Comparison of ENCODE assay signal across 17 cellular contexts in the genomic region with DNA sequence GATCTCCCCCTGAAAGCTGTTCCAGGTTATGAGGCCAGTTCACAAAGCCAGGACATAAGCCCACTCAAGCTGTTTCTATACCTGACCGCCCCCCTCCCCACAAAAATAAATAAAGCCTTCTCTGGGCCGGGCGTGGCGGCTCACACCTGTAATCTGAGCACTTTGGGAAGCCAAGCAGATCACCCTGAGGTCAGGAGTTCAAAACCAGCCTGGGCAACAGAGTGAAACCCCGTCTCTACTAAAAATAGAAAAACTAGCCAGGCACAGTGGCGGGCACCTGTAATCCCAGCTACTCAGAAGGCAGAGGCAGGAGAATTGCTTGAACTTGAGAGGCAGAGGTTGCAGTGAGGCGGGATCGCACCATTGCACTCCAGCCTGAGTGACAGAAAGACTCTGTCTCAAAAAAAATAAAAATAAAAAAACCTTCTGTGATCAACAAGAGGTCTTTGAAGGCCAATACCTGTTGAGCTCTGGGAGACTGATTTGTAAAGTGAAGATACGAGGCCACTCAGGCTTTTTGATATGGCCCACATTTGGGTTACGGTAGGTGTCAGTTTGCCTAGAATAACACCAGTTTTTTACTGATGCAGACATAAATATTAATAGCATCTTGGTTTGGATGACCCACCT. TPM values are rescaled to one million over a fixed set of nuclear protein-coding genes. Genes with fewer than 3 reads are reported as not detected.
DNase-seq lines count a peak whose midpoint lies in the region; ATAC-seq, FAIRE-seq and TF ChIP-seq lines count a peak whose summit lies in the region.
"Had no signal": no experiment of that assay in that cellular context is flagged by ENCODE, and none has a peak within 500 bp of the region (broad histone marks: within the 10 kb centered on the region; RNA-seq: fewer than 3 reads in every experiment).

No MANE protein-coding gene starts in this region.

- H3K4me3 Mint-ChIP-seq in IgD-negative memory B cell = no peak overlapping the region

- H3K27me3 ChIP-seq in DND-41 (ENCODE audit: insufficient read depth, low read length, poor library complexity) = no peaks in the 10 kb centered on the region
- H3K27me3 ChIP-seq in SU-DHL-6 (ENCODE audit: low read length) = no peaks in the 10 kb centered on the region
- no peaks in the 10 kb centered on the region for H3K27me3 ChIP-seq in psoas muscle (ENCODE audit: insufficient read depth in 3 of 3, low read length in 2 of 3)
- no peaks in the 10 kb centered on the region for H3K27me3 ChIP-seq in pancreas
- H3K27me3 ChIP-seq: SJCRH30 had no signal

- no peak overlapping the region for H2AFZ ChIP-seq in DND-41 (ENCODE audit: low read depth, low read length)
- no peak overlapping the region for H2AFZ ChIP-seq in SU-DHL-6 (ENCODE audit: low read depth, low read length, severe bottlenecking)
- H2AFZ ChIP-seq: GM23248 had no signal

- TF ChIP-seq POLR2A in GM12891 (IDR thresholded peaks at IDR 0.05; ENCODE audit: low read depth, low read length) = no peak

- no peaks in the 10 kb centered on the region for H3K9me2 ChIP-seq in SU-DHL-6 (replicated peaks; ENCODE audit: insufficient read depth, low read length)

- peaks cover 3% of the 10 kb centered on the region for H3K27me3 Mint-ChIP-seq in IgD-negative memory B cell

- ATAC-seq in DND-41 (ENCODE audit: insufficient read depth, low read depth) (no peak), psoas muscle (no peak), pancreas (no peak)

- DNase-seq in DND-41 (no peak), psoas muscle (no peak), NCI-H524 treated with DMSO at 0.1 percent for 48 hours (lab: John Stamatoyannopoulos, UW) (no peak), GM12891 (ENCODE audit: insufficient read length, low spot score) (no peak), pancreas (no peak)
- DNase-seq: COR-L47, DMS53, GM23248, NCI-H1105 treated with DMSO at 0.1 percent for 48 hours, NCI-H187 treated with DMSO at 0.1 percent for 48 hours, NCI-H446, NCI-H82, SJCRH30, T-helper 1 cell had no signal

- 52 to 78% (median 61%) methylated on average over 10 of the region's 10 CpGs for WGBS in psoas muscle, 3 donors
- WGBS in pancreas, 2 donors = 74% methylated on average over 10 of the region's 10 CpGs

- H3K36me3 Mint-ChIP-seq in IgD-negative memory B cell = peaks cover 1% of the 10 kb centered on the region

- H3K4me2 ChIP-seq in DND-41 (ENCODE audit: insufficient read depth, low read length) (peak overlapping the region; percentile 89; the same call in 1 of the 2 replicates), SU-DHL-6 (ENCODE audit: low read depth, low read length, poor library complexity, severe bottlenecking) (peak overlapping the region; percentile 86)

- H3K4me1 Mint-ChIP-seq in IgD-negative memory B cell = peaks cover 9 to 25% (median 14%) of the 10 kb centered on the region in 3 donors

- intact Hi-C loops in psoas muscle (cut with DNase I) = no loop called here
- intact Hi-C loops in pancreas (cut with DNase I) = no loop called here

- FAIRE-seq in GM12891 (lab: Jason Lieb, UNC) = no peak
- FAIRE-seq in pancreas (lab: Jason Lieb, UNC) = no peak
- FAIRE-seq: G401.6 had no signal

- H4K20me1 ChIP-seq in DND-41 (ENCODE audit: insufficient read depth, low read length) (no peaks in the 10 kb centered on the region), SU-DHL-6 (ENCODE audit: low read depth, low read length) (no peaks in the 10 kb centered on the region)

- H3K4me1 ChIP-seq in DND-41 (ENCODE audit: insufficient read depth, low read length) (peaks cover 29% of the 10 kb centered on the region), psoas muscle (peaks cover 22% of the 10 kb centered on the region), pancreas (peaks cover 32 to 59% (median 46%) of the 10 kb centered on the region in 3 donors)

- TF ChIP-seq CTCF in DND-41 (IDR thresholded peaks at IDR 0.05; ENCODE audit: borderline replicate concordance, extremely low read depth, low read length, poor library complexity, severe bottlenecking) = no peak
- TF ChIP-seq CTCF in SU-DHL-6 (IDR thresholded peaks at IDR 0.05; ENCODE audit: insufficient read depth, low read length, poor library complexity, severe bottlenecking) = no peak
- TF ChIP-seq CTCF in psoas muscle (IDR thresholded peaks at IDR 0.05) = no peak
- TF ChIP-seq CTCF in pancreas (IDR thresholded peaks at IDR 0.05) = no peak

- H3K4me3 ChIP-seq in DND-41 (ENCODE audit: low read depth in 1 of 2, low read length in 2 of 2) (no peak overlapping the region), SU-DHL-6 (ENCODE audit: insufficient read depth, low read length, poor library complexity, severe bottlenecking) (no peak overlapping the region), psoas muscle (no peak overlapping the region), pancreas (no peak overlapping the region)

- peaks cover 16% of the 10 kb centered on the region for H3F3A ChIP-seq in SU-DHL-6 (ENCODE audit: insufficient read depth)

- no peak overlapping the region for H3K9ac ChIP-seq in DND-41 (ENCODE audit: low read depth, low read length)
- no peak overlapping the region for H3K9ac ChIP-seq in SU-DHL-6 (ENCODE audit: low read length)

- H3K36me3 ChIP-seq in DND-41 (ENCODE audit: insufficient read depth, low read length) = peaks cover 16% of the 10 kb centered on the region
- no peaks in the 10 kb centered on the region for H3K36me3 ChIP-seq in SU-DHL-6 (ENCODE audit: low read length)
- H3K36me3 ChIP-seq in psoas muscle (ENCODE audit: insufficient read depth in 1 of 2, low read depth in 1 of 2) = peaks cover 2 to 12% of the 10 kb centered on the region in 2 donors
- H3K36me3 ChIP-seq in pancreas = no peaks in the 10 kb centered on the region
- H3K36me3 ChIP-seq: SJCRH30 had no signal

- peak overlapping the region in 2 of 3 donors; percentile 35 to 42 for H3K27ac Mint-ChIP-seq in IgD-negative memory B cell

- H3K27ac ChIP-seq in DND-41 (ENCODE audit: low read length) (no peak overlapping the region), SU-DHL-6 (ENCODE audit: low read depth, low read length) (peak overlapping the region; percentile 42), psoas muscle (peak overlapping the region; percentile 95), pancreas (peak overlapping the region in 1 of 4 donors; percentile 98)
- H3K27ac ChIP-seq: SJCRH30 had no signal

- H3K79me2 ChIP-seq in DND-41 (ENCODE audit: insufficient read depth, low read length) = peaks cover 27% of the 10 kb centered on the region
- no peaks in the 10 kb centered on the region for H3K79me2 ChIP-seq in SU-DHL-6 (ENCODE audit: insufficient read depth, low read length)

- H3K9me3 ChIP-seq in DND-41 (ENCODE audit: insufficient read depth, low read length, severe bottlenecking) (no peaks in the 10 kb centered on the region), SU-DHL-6 (ENCODE audit: insufficient read depth, low read length) (no peaks in the 10 kb centered on the region), psoas muscle (no peaks in the 10 kb centered on the region), pancreas (no peaks in the 10 kb centered on the region)
- H3K9me3 ChIP-seq: SJCRH30 had no signal

- no peaks in the 10 kb centered on the region for H3K9me3 Mint-ChIP-seq in IgD-negative memory B cell

TF ChIP-seq in GM12891, 5 proteins besides CTCF, POLR2A, EP300 and RAD21:
- TF ChIP-seq SPI1 (IDR thresholded peaks at IDR 0.05; ENCODE audit: low read depth, low read length) = no peak
- TF ChIP-seq TAF1 (IDR thresholded peaks at IDR 0.05; ENCODE audit: low read depth, low read length) = no peak
- TF ChIP-seq PAX5 (IDR thresholded peaks at IDR 0.05; ENCODE audit: insufficient read depth, low read length, severe bottlenecking) = no peak
- no peak for TF ChIP-seq POLR2AphosphoS5 (IDR thresholded peaks at IDR 0.05; ENCODE audit: low read depth, low read length)
- no peak for TF ChIP-seq POU2F2 (IDR thresholded peaks at IDR 0.05; ENCODE audit: low read depth, low read length)

RNA-seq across cellular contexts. Expression of gene KDM8, which starts 2.2 kb away (rescaled TPM):
- polyA plus RNA-seq in IgD-negative memory B cell = 4.8 TPM
- total RNA-seq in psoas muscle = 1 to 10 TPM; 2.2 to 7.8 (median 4.6) TPM
- 1 to 10 TPM; 2.4 to 3.5 (median 3.0) TPM for polyA plus RNA-seq in psoas muscle
- polyA plus RNA-seq in GM12891 (2012; ENCODE audit: low read depth, missing spikeins) = 1.9 TPM
- 1 to 10 TPM; 4.7 to 7.4 (median 6.3) TPM for total RNA-seq in pancreas
- polyA plus RNA-seq in pancreas = 10 to 100 TPM; 12.4 to 17.7 TPM
